Comparison of ENCODE assay signal across 2 cellular contexts in genomic region chr17:38673714-38674012, GRCh38.
TF ChIP-seq lines count a peak whose summit lies in the region.

No MANE protein-coding gene starts in this region.

TF ChIP-seq in SK-N-SH, 30 proteins besides CTCF, POLR2A, EP300 and RAD21 (continued from another document):
- TF ChIP-seq NFIC (IDR thresholded peaks at IDR 0.05; ENCODE audit: borderline replicate concordance), result no peak
- TF ChIP-seq YY1 (IDR thresholded peaks at IDR 0.05; ENCODE audit: low read depth), result no peak
- TF ChIP-seq GABPA (IDR thresholded peaks at IDR 0.05; ENCODE audit: low read depth), result no peak
- no peak for TF ChIP-seq FOSL2 (IDR thresholded peaks at IDR 0.05; ENCODE audit: borderline replicate concordance, low read depth)
- no peak for TF ChIP-seq CHD2 (IDR thresholded peaks at IDR 0.05; ENCODE audit: low read length, partially characterized antibody)
- no peak for TF ChIP-seq PBX3 (IDR thresholded peaks at IDR 0.05)
- TF ChIP-seq NRF1 (IDR thresholded peaks at IDR 0.05; ENCODE audit: low read depth, low read length), result no peak
- no peak for TF ChIP-seq RCOR1 (IDR thresholded peaks at IDR 0.05; ENCODE audit: low read length)

TF ChIP-seq in SK-N-SH treated with all-trans-retinoic acid at 6 μM for 48 hours, 23 proteins besides CTCF, POLR2A, EP300 and RAD21 (continued from another document):
- TF ChIP-seq TSHZ2 (CRISPR knock-in tag; IDR thresholded peaks at IDR 0.05), result no peak
- no peak for TF ChIP-seq POU6F1 (CRISPR knock-in tag; IDR thresholded peaks at IDR 0.05; ENCODE audit: borderline replicate concordance, low read depth)
